In the genomic region with DNA sequence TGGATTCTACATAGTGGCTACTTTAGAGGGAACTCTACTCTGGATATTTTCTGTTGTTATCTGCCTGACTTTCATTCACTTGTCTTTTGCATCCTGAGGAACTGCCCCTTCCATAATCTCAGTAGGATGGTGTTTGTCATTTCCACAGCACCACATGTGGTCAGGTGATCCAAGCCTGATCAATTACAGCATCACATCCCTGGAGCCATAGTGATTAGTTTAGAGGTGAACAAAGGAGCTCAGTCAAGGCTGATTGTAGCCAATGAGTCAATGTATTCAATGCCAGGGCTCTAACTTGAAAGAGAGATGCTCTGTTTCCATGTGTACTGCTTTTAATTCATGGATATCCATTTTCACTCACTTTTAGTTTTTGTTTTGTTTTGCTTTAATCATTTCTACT, we compare ENCODE assay signal across 26 cellular contexts.
"Had no signal": no experiment of that assay in that cellular context is flagged by ENCODE, and none has a peak within 500 bp of the region (broad histone marks: within the 10 kb centered on the region; RNA-seq: fewer than 3 reads in every experiment).

No MANE protein-coding gene starts in this region.

- H3K9me3 ChIP-seq: mucosa of descending colon, ovary, right atrium auricular region, right lobe of liver, tibial nerve, uterus had no signal

- H3K36me3 ChIP-seq: left ventricle myocardium inferior, ovary, right atrium auricular region, right lobe of liver, tibial nerve, uterus had no signal

- H3K4me2 ChIP-seq: hepatocyte, smooth muscle cell had no signal

- H3K4me1 Mint-ChIP-seq: memory B cell; naive thymus-derived CD4-positive, alpha-beta T cell; stimulated activated memory B cell treated with anti-CD40 and anti-IgM and Interleukin-4, amounts not matched to agents 10 μg/mL and 1 μg/mL and 100 μg/mL, for 72 hours; stimulated activated naive CD8-positive, alpha-beta T cell treated with anti-CD3 and anti-CD28 coated beads, Interleukin-15, amount 100 ng/mL, for 72 hours had no signal

- ATAC-seq: left colon; mucosa of descending colon; naive thymus-derived CD4-positive, alpha-beta T cell; natural killer cell treated with Interleukin-12 subunit alpha and Interleukin-12 subunit beta and Interleukin-15 and Interleukin-18, amount 100 ng/mL, for 72 hours; right lobe of liver; stimulated activated memory B cell treated with anti-CD40 and anti-IgM and Interleukin-4, amounts not matched to agents 10 μg/mL and 1 μg/mL and 100 μg/mL, for 72 hours; stimulated activated naive CD8-positive, alpha-beta T cell treated with anti-CD3 and anti-CD28 coated beads, Interleukin-15, amount 100 ng/mL, for 72 hours had no signal

- H3K4me3 ChIP-seq: hepatocyte, left ventricle myocardium inferior, lung, mucosa of descending colon, ovary, right atrium auricular region, right lobe of liver, smooth muscle cell, tibial nerve, uterus had no signal

- H2AFZ ChIP-seq: hepatocyte had no signal

- H3K4me3 Mint-ChIP-seq: memory B cell; naive thymus-derived CD4-positive, alpha-beta T cell; natural killer cell treated with Interleukin-12 subunit alpha and Interleukin-12 subunit beta and Interleukin-15 and Interleukin-18, amount 100 ng/mL, for 72 hours; stimulated activated memory B cell treated with anti-CD40 and anti-IgM and Interleukin-4, amounts not matched to agents 10 μg/mL and 1 μg/mL and 100 μg/mL, for 72 hours; stimulated activated naive CD8-positive, alpha-beta T cell treated with anti-CD3 and anti-CD28 coated beads, Interleukin-15, amount 100 ng/mL, for 72 hours; type B pancreatic cell had no signal

- DNase-seq: kidney; left colon; left ventricle myocardium inferior; midbrain; mucosa of descending colon; naive thymus-derived CD4-positive, alpha-beta T cell; ovary; right lobe of liver; stimulated activated CD4-positive, alpha-beta T cell treated with anti-CD3 and anti-CD28 coated beads, Interleukin-1b, Interleukin-23, amount 100 ng/mL, for 48 hours; stimulated activated CD4-positive, alpha-beta T cell treated with anti-CD3 and anti-CD28 coated beads, Interleukin-2, amount 100 ng/mL, for 48 hours; stimulated activated CD4-positive, alpha-beta T cell treated with anti-CD3 and anti-CD28 coated beads, Interleukin-4, amount 100 ng/mL, for 4 hours; stimulated activated CD8-positive, alpha-beta memory T cell treated with anti-CD3 and anti-CD28 coated beads, Interleukin-4, amount 100 ng/mL, for 48 hours; stimulated activated naive CD4-positive, alpha-beta T cell treated with Interleukin-2 at 50 U/mL for 16 hours; stimulated activated naive CD8-positive, alpha-beta T cell treated with anti-CD3 and anti-CD28 coated beads, Interleukin-15, amount 100 ng/mL, for 72 hours; substantia nigra; uterus had no signal

- H3K27ac ChIP-seq: hepatocyte, left ventricle myocardium inferior, ovary, right lobe of liver, uterus had no signal

- H3K4me1 ChIP-seq: right lobe of liver had no signal

- H3K36me3 Mint-ChIP-seq: memory B cell; naive thymus-derived CD4-positive, alpha-beta T cell; natural killer cell treated with Interleukin-12 subunit alpha and Interleukin-12 subunit beta and Interleukin-15 and Interleukin-18, amount 100 ng/mL, for 72 hours; stimulated activated memory B cell treated with anti-CD40 and anti-IgM and Interleukin-4, amounts not matched to agents 10 μg/mL and 1 μg/mL and 100 μg/mL, for 72 hours; type B pancreatic cell had no signal

- H3K9me3 Mint-ChIP-seq: type B pancreatic cell had no signal

- H3K27me3 Mint-ChIP-seq: memory B cell; naive thymus-derived CD4-positive, alpha-beta T cell; natural killer cell treated with Interleukin-12 subunit alpha and Interleukin-12 subunit beta and Interleukin-15 and Interleukin-18, amount 100 ng/mL, for 72 hours; progenitor cell of endocrine pancreas; stimulated activated memory B cell treated with anti-CD40 and anti-IgM and Interleukin-4, amounts not matched to agents 10 μg/mL and 1 μg/mL and 100 μg/mL, for 72 hours; stimulated activated naive CD8-positive, alpha-beta T cell treated with anti-CD3 and anti-CD28 coated beads, Interleukin-15, amount 100 ng/mL, for 72 hours had no signal

- H3K79me2 ChIP-seq: hepatocyte had no signal

- H3K27me3 ChIP-seq: hepatocyte, ovary, right atrium auricular region, right lobe of liver, tibial nerve, uterus had no signal

- H3K27ac Mint-ChIP-seq: memory B cell; naive thymus-derived CD4-positive, alpha-beta T cell; natural killer cell treated with Interleukin-12 subunit alpha and Interleukin-12 subunit beta and Interleukin-15 and Interleukin-18, amount 100 ng/mL, for 72 hours; progenitor cell of endocrine pancreas; stimulated activated memory B cell treated with anti-CD40 and anti-IgM and Interleukin-4, amounts not matched to agents 10 μg/mL and 1 μg/mL and 100 μg/mL, for 72 hours; stimulated activated naive CD8-positive, alpha-beta T cell treated with anti-CD3 and anti-CD28 coated beads, Interleukin-15, amount 100 ng/mL, for 72 hours; type B pancreatic cell had no signal
